Comparison of ENCODE assay signal across 24 cellular contexts in genomic region chr11:80627364-80627763, GRCh38.
"Had no signal": no experiment of that assay in that cellular context is flagged by ENCODE, and none has a peak within 500 bp of the region (broad histone marks: within the 10 kb centered on the region; RNA-seq: fewer than 3 reads in every experiment).

No MANE protein-coding gene starts in this region.

- H3K4me1 ChIP-seq: lower lobe of right lung, psoas muscle, sigmoid colon, tibial nerve, upper lobe of left lung, uterus had no signal

- H3K27ac Mint-ChIP-seq: mesothelial cell of epicardium; naive B cell; natural killer cell treated with Interleukin-12 subunit alpha and Interleukin-12 subunit beta and Interleukin-15 and Interleukin-18, amount 100 ng/mL, for 72 hours; neural progenitor cell; stimulated activated memory B cell treated with anti-CD40 and anti-IgM and Interleukin-4, amounts not matched to agents 10 μg/mL and 1 μg/mL and 100 μg/mL, for 72 hours had no signal

- H3K9ac ChIP-seq: neural progenitor cell had no signal

- H3K4me1 Mint-ChIP-seq: naive B cell; stimulated activated memory B cell treated with anti-CD40 and anti-IgM and Interleukin-4, amounts not matched to agents 10 μg/mL and 1 μg/mL and 100 μg/mL, for 72 hours had no signal

- H3K4me3 Mint-ChIP-seq: mesothelial cell of epicardium; naive B cell; natural killer cell treated with Interleukin-12 subunit alpha and Interleukin-12 subunit beta and Interleukin-15 and Interleukin-18, amount 100 ng/mL, for 72 hours; neural progenitor cell; stimulated activated memory B cell treated with anti-CD40 and anti-IgM and Interleukin-4, amounts not matched to agents 10 μg/mL and 1 μg/mL and 100 μg/mL, for 72 hours had no signal

- H3K27me3 Mint-ChIP-seq: naive B cell; natural killer cell treated with Interleukin-12 subunit alpha and Interleukin-12 subunit beta and Interleukin-15 and Interleukin-18, amount 100 ng/mL, for 72 hours; stimulated activated memory B cell treated with anti-CD40 and anti-IgM and Interleukin-4, amounts not matched to agents 10 μg/mL and 1 μg/mL and 100 μg/mL, for 72 hours had no signal

- H3K27me3 ChIP-seq: dorsolateral prefrontal cortex, neural progenitor cell, ovary, sigmoid colon, tibial nerve, upper lobe of left lung, uterus had no signal

- H3K4me2 ChIP-seq: neural progenitor cell had no signal

- H3K36me3 Mint-ChIP-seq: naive B cell; natural killer cell treated with Interleukin-12 subunit alpha and Interleukin-12 subunit beta and Interleukin-15 and Interleukin-18, amount 100 ng/mL, for 72 hours; neural progenitor cell; stimulated activated memory B cell treated with anti-CD40 and anti-IgM and Interleukin-4, amounts not matched to agents 10 μg/mL and 1 μg/mL and 100 μg/mL, for 72 hours had no signal

- DNase-seq: dorsolateral prefrontal cortex; effector CD4-positive, alpha-beta T cell; left ventricle myocardium superior; lower lobe of right lung; mucosa of descending colon; naive B cell; occipital lobe; ovary; posterior cingulate gyrus; psoas muscle; right cardiac atrium; sigmoid colon; stimulated activated CD4-positive, alpha-beta T cell treated with anti-CD3 and anti-CD28 coated beads, Interleukin-2, amount 100 ng/mL, for 24 hours; stimulated activated CD4-positive, alpha-beta T cell treated with anti-CD3 and anti-CD28 coated beads, Interleukin-4, amount 100 ng/mL, for 24 hours; stimulated activated naive CD8-positive, alpha-beta T cell treated with anti-CD3 and anti-CD28 coated beads, Interleukin-15, Interleukin-2, amounts not matched to agents 100 U/mL and 50 U/mL, for 24 hours; upper lobe of left lung; uterus had no signal

- ATAC-seq: left ventricle myocardium superior; lower lobe of right lung; mucosa of descending colon; natural killer cell treated with Interleukin-12 subunit alpha and Interleukin-12 subunit beta and Interleukin-15 and Interleukin-18, amount 100 ng/mL, for 72 hours; psoas muscle; right cardiac atrium; stimulated activated memory B cell treated with anti-CD40 and anti-IgM and Interleukin-4, amounts not matched to agents 10 μg/mL and 1 μg/mL and 100 μg/mL, for 72 hours; stimulated activated naive CD8-positive, alpha-beta T cell treated with anti-CD3 and anti-CD28 coated beads, Interleukin-15, Interleukin-2, amounts not matched to agents 100 U/mL and 50 U/mL, for 24 hours had no signal

- H3K9me3 Mint-ChIP-seq: neural progenitor cell; stimulated activated memory B cell treated with anti-CD40 and anti-IgM and Interleukin-4, amounts not matched to agents 10 μg/mL and 1 μg/mL and 100 μg/mL, for 72 hours had no signal

- H3K9me3 ChIP-seq: lower lobe of right lung, mucosa of descending colon, ovary, psoas muscle, sigmoid colon, thoracic aorta, tibial nerve, upper lobe of left lung, uterus had no signal

- H2AFZ ChIP-seq: neural progenitor cell had no signal

- FAIRE-seq: colon had no signal

- H3K36me3 ChIP-seq: lower lobe of right lung, neural progenitor cell, ovary, sigmoid colon, thoracic aorta, tibial nerve, upper lobe of left lung, uterus had no signal

- H3K4me3 ChIP-seq: dorsolateral prefrontal cortex, lower lobe of right lung, mucosa of descending colon, neural progenitor cell, ovary, psoas muscle, sigmoid colon, thoracic aorta, tibial nerve, upper lobe of left lung, uterus had no signal

- H3K27ac ChIP-seq: dorsolateral prefrontal cortex, lower lobe of right lung, neural progenitor cell, ovary, psoas muscle, sigmoid colon, thoracic aorta, tibial nerve, upper lobe of left lung, uterus had no signal
